Comparison of ENCODE assay signal across 8 cellular contexts in genomic region chr12:110403975-110404675, GRCh38. TPM values are rescaled to one million over a fixed set of nuclear protein-coding genes. Genes with fewer than 3 reads are reported as not detected.
DNase-seq lines count a peak whose midpoint lies in the region; ATAC-seq, FAIRE-seq and TF ChIP-seq lines count a peak whose summit lies in the region.

No MANE protein-coding gene starts in this region.

- H3K4me3 ChIP-seq in AG10803 (ENCODE audit: low read length) (peak overlapping the region; percentile 88), pancreas (peak overlapping the region; percentile 58 to 99 (median 98)), thoracic aorta (peak overlapping the region; percentile 93)

- peak; percentile 46 for DNase-seq in AG10803 (ENCODE audit: low read depth)
- DNase-seq in NCI-H1105 (lab: John Stamatoyannopoulos, UW), result peak; percentile 80
- peak; percentile 65 for DNase-seq in SW480 (ENCODE audit: low spot score)
- DNase-seq in activated naive CD8-positive, alpha-beta T cell treated with anti-CD3 and anti-CD28 coated beads, Interleukin-2, amount 50 U/mL, for 16 hours (ENCODE audit: low read depth, low spot score), result peak; percentile 56
- DNase-seq in Right ventricle myocardium superior, result peak; percentile 90
- DNase-seq in pancreas, result peak; percentile 66 to 90 (median 76)
- DNase-seq in thoracic aorta (ENCODE audit: low spot score), result no peak

- H3K27me3 ChIP-seq in pancreas (no peaks in the 10 kb centered on the region), thoracic aorta (replicated peaks; ENCODE audit: insufficient read depth) (no peaks in the 10 kb centered on the region)

- FAIRE-seq in pancreas (lab: Jason Lieb, UNC), result no peak

- peak; percentile 55 for ATAC-seq in GM21381 (IDR thresholded peaks at IDR 0.05; ENCODE audit: unreplicated experiment)
- ATAC-seq in Right ventricle myocardium superior (ENCODE audit: poor library complexity), result peak; percentile 85
- ATAC-seq in pancreas, result peak; percentile 83 to 90 (median 86)
- ATAC-seq in thoracic aorta (ENCODE audit: insufficient number of reproducible peaks, low FRiP score, low read depth), result peak; percentile 47

- TF ChIP-seq CTCF in AG10803 (conservative IDR thresholded peaks at IDR 0.05; ENCODE audit: low read length), result no peak
- no peak for TF ChIP-seq CTCF in pancreas (IDR thresholded peaks at IDR 0.05)
- TF ChIP-seq CTCF in thoracic aorta (IDR thresholded peaks at IDR 0.05), result no peak

- peak overlapping the region; percentile 86 to 98 (median 90) for H3K27ac ChIP-seq in pancreas
- peak overlapping the region; percentile 84 to 93 for H3K27ac ChIP-seq in thoracic aorta

- peaks cover 0 to 8% (median 7%) of the 10 kb centered on the region in 3 donors for H3K4me1 ChIP-seq in pancreas
- peaks cover 9 to 24% of the 10 kb centered on the region in 2 donors for H3K4me1 ChIP-seq in thoracic aorta (ENCODE audit: control insufficient read depth in 1 of 2, low read depth in 2 of 2)

- WGBS in pancreas, 2 donors, result 18 to 19% methylated on average over 21 of the region's 21 CpGs

- no peaks in the 10 kb centered on the region for H3K36me3 ChIP-seq in pancreas
- H3K36me3 ChIP-seq in thoracic aorta, result peaks cover 6% of the 10 kb centered on the region

- H3K9me3 ChIP-seq in pancreas (no peaks in the 10 kb centered on the region), thoracic aorta (no peaks in the 10 kb centered on the region)

- intact Hi-C loops in Right ventricle myocardium superior (cut with DNase I) (no loop called here), pancreas (cut with DNase I) (no loop called here)

RNA-seq across cellular contexts. Expression of gene ANAPC7, which starts 0.6 kb away (rescaled TPM):
- total RNA-seq in Right ventricle myocardium superior (32.6 TPM), pancreas (10 to 100 TPM in 5 of 6 donors, 1 to 10 TPM in 1; 9.7 to 22.9 (median 14.1) TPM), thoracic aorta (10 to 100 TPM; 41.0 to 66.9 TPM)
- 10 to 100 TPM; 32.6 to 35.1 TPM for polyA plus RNA-seq in pancreas

RNA-seq across cellular contexts. Expression of gene ARPC3, which starts 46.0 kb away (rescaled TPM):
- total RNA-seq in Right ventricle myocardium superior (90.1 TPM), pancreas (100 to 1,000 TPM in 2 of 6 donors, 10 to 100 TPM in 4; 53.1 to 107 (median 70.5) TPM), thoracic aorta (100 to 1,000 TPM; 152 to 247 TPM)
- 100 to 1,000 TPM; 164 to 167 TPM for polyA plus RNA-seq in pancreas
